ENCODE assay signal across 27 cellular contexts in genomic region chr7:41574377-41574776, GRCh38.
A peak's percentile ranks its signal among the peaks of the same experiment; 100 is the strongest.
DNase-seq lines count a peak whose midpoint lies in the region; ATAC-seq and TF ChIP-seq lines count a peak whose summit lies in the region.
"Had no signal": no experiment of that assay in that cellular context is flagged by ENCODE, and none has a peak within 500 bp of the region (broad histone marks: within the 10 kb centered on the region; RNA-seq: fewer than 3 reads in every experiment).

No MANE protein-coding gene starts in this region.

- ATAC-seq in GM19397 (IDR thresholded peaks at IDR 0.05; ENCODE audit: unreplicated experiment) (no peak), GM18909 (IDR thresholded peaks at IDR 0.05; ENCODE audit: poor library complexity, unreplicated experiment) (no peak)
- ATAC-seq: GM23338, heart left ventricle, psoas muscle, WTC11 had no signal

- no peaks in the 10 kb centered on the region for H4K20me1 ChIP-seq in osteoblast (ENCODE audit: insufficient read depth, low read length)

- H3K4me1 ChIP-seq in osteoblast (ENCODE audit: insufficient read depth, low read length): peaks cover 19% of the 10 kb centered on the region
- no peaks in the 10 kb centered on the region for H3K4me1 ChIP-seq in effector memory CD4-positive, alpha-beta T cell (ENCODE audit: control insufficient read depth, insufficient read depth, low read length, poor library complexity, severe bottlenecking)
- H3K4me1 ChIP-seq: BE2C, Caco-2, esophagus muscularis mucosa, psoas muscle had no signal

- no peaks in the 10 kb centered on the region for H3K36me3 ChIP-seq in osteoblast (ENCODE audit: insufficient read depth, low read length)
- H3K36me3 ChIP-seq in effector memory CD4-positive, alpha-beta T cell (ENCODE audit: control insufficient read depth, insufficient read depth, low read length): no peaks in the 10 kb centered on the region
- H3K36me3 ChIP-seq: BE2C, esophagus muscularis mucosa, heart left ventricle, neural progenitor cell had no signal

- DNase-seq in EH (ENCODE audit: low read depth): peak; percentile 84
- peak; percentile 55 for DNase-seq in NCI-H226
- peak; percentile 72 for DNase-seq in dermis blood vessel endothelial cell
- DNase-seq in osteoblast (ENCODE audit: insufficient read length, low spot score, missing footprints): peak; percentile 31
- DNase-seq in effector memory CD4-positive, alpha-beta T cell: no peak
- DNase-seq in NCI-H2171 treated with DMSO at 0.1 percent for 48 hours (lab: John Stamatoyannopoulos, UW): no peak
- DNase-seq: activated CD4-positive, alpha-beta memory T cell treated with anti-CD3 and anti-CD28 coated beads, Interleukin-2, amount 10 ng/mL, durations not matched to agents 7 days and 5 days; activated naive CD4-positive, alpha-beta T cell; amygdala; BE2C; Caco-2; heart left ventricle; immature natural killer cell; KBM-7; left ventricle myocardium superior; MV-4-11; NCI-H187 treated with DMSO at 0.1 percent for 48 hours; NCI-H2227 treated with DMSO at 0.1 percent for 48 hours; psoas muscle; small intestine; stimulated activated CD4-positive, alpha-beta T cell treated with anti-CD3 and anti-CD28 coated beads, Interleukin-4, amount 100 ng/mL, for 1 hour had no signal

- no peak overlapping the region for H3K4me2 ChIP-seq in osteoblast (ENCODE audit: insufficient read depth, low read length)
- H3K4me2 ChIP-seq: GM23338, neural progenitor cell had no signal

- H3K27ac ChIP-seq in osteoblast (ENCODE audit: low read depth, low read length): peak overlapping the region; percentile 55
- H3K27ac ChIP-seq in effector memory CD4-positive, alpha-beta T cell (ENCODE audit: insufficient read depth, low read length, poor library complexity, severe bottlenecking): no peak overlapping the region
- H3K27ac ChIP-seq: esophagus muscularis mucosa, heart left ventricle, neural progenitor cell, psoas muscle had no signal

- TF ChIP-seq CTCF in osteoblast (IDR thresholded peaks at IDR 0.05; ENCODE audit: extremely low read depth, low read depth, low read length): no peak

- no peaks in the 10 kb centered on the region for H3K9me3 ChIP-seq in osteoblast (ENCODE audit: low read depth, low read length)
- no peaks in the 10 kb centered on the region for H3K9me3 ChIP-seq in effector memory CD4-positive, alpha-beta T cell (ENCODE audit: control insufficient read depth, low read length)
- H3K9me3 ChIP-seq: BE2C, Caco-2, esophagus muscularis mucosa, heart left ventricle, psoas muscle had no signal

- no peak overlapping the region for H2AFZ ChIP-seq in osteoblast (ENCODE audit: low read length)
- H2AFZ ChIP-seq: GM23338, neural progenitor cell had no signal

- H3K4me3 ChIP-seq in osteoblast (ENCODE audit: insufficient read depth, low read length): no peak overlapping the region
- no peak overlapping the region for H3K4me3 ChIP-seq in effector memory CD4-positive, alpha-beta T cell (ENCODE audit: insufficient read depth, low read depth, low read length, poor library complexity, severe bottlenecking)
- H3K4me3 ChIP-seq: esophagus muscularis mucosa, GM23338, heart left ventricle, neural progenitor cell, psoas muscle had no signal

- no peaks in the 10 kb centered on the region for H3K79me2 ChIP-seq in osteoblast (ENCODE audit: insufficient read depth, low read length)

- no peaks in the 10 kb centered on the region for H3K27me3 ChIP-seq in osteoblast (ENCODE audit: insufficient read depth, low read length)
- H3K27me3 ChIP-seq in effector memory CD4-positive, alpha-beta T cell (replicated peaks; ENCODE audit: control insufficient read depth, insufficient read depth, low read length, poor library complexity, severe bottlenecking): no peaks in the 10 kb centered on the region
- H3K27me3 ChIP-seq: BE2C, esophagus muscularis mucosa, heart left ventricle had no signal

Comparison
In these comparisons a context has a peak if more than half of its experiments do, and no peak if none do; other contexts are left out.
1. DNase-seq: peak in EH (single experiment), NCI-H226 (single experiment), dermis blood vessel endothelial cell (single experiment) and osteoblast (single experiment); none in effector memory CD4-positive, alpha-beta T cell (0 of 3) and NCI-H2171 treated with DMSO at 0.1 percent for 48 hours (single experiment).